In genomic region chr17:21359483-21359840, GRCh38 we compare ENCODE assay signal across 1 cellular context.
TF ChIP-seq lines count a peak whose summit lies in the region.

No MANE protein-coding gene starts in this region.

TF ChIP-seq in HCT116, 20 proteins besides CTCF, POLR2A, EP300 and RAD21 (continued from another document):
- TF ChIP-seq ZBTB33 (IDR thresholded peaks at IDR 0.05; ENCODE audit: extremely low read depth, insufficient replicate concordance, low read length) = no peak
- TF ChIP-seq JUND (IDR thresholded peaks at IDR 0.05) = no peak
- TF ChIP-seq ELF1 (IDR thresholded peaks at IDR 0.05; ENCODE audit: borderline replicate concordance, low read depth) = no peak
- no peak for TF ChIP-seq TCF7L2 (IDR thresholded peaks at IDR 0.05; ENCODE audit: borderline replicate concordance, extremely low read depth, insufficient read depth, insufficient read length)
- TF ChIP-seq REST (IDR thresholded peaks at IDR 0.05; ENCODE audit: low read depth) = no peak
- TF ChIP-seq ZFX (IDR thresholded peaks at IDR 0.05) = no peak
- no peak for TF ChIP-seq EZH2phosphoT487 (IDR thresholded peaks at IDR 0.05; ENCODE audit: borderline replicate concordance)
- TF ChIP-seq YY1 (IDR thresholded peaks at IDR 0.05; ENCODE audit: extremely low read depth, insufficient replicate concordance, low read depth, low read length) = no peak
